In genomic region chr14:21072102-21072501, GRCh38 we compare ENCODE assay signal across 8 cellular contexts. TPM values are rescaled to one million over a fixed set of nuclear protein-coding genes. Genes with fewer than 3 reads are reported as not detected.
DNase-seq lines count a peak whose midpoint lies in the region; ATAC-seq and TF ChIP-seq lines count a peak whose summit lies in the region.

No MANE protein-coding gene starts in this region.

- DNase-seq in AG20443 (ENCODE audit: low spot score) = peak; percentile 74
- DNase-seq in LHCN-M2 (ENCODE audit: low read depth) = peak; percentile 60
- DNase-seq in astrocyte of the spinal cord (ENCODE audit: low read depth, low spot score) = peak; percentile 83
- peak; percentile 70 for DNase-seq in iris pigment epithelial cell (ENCODE audit: low read depth)
- DNase-seq in mucosa of gallbladder (ENCODE audit: low spot score) = no peak
- DNase-seq in activated CD4-positive, alpha-beta T cell treated with anti-CD3 and anti-CD28 coated beads, Interleukin-2, amount 50 U/mL, for 4 hours = no peak

- H3K4me1 ChIP-seq in subcutaneous abdominal adipose tissue (ENCODE audit: control insufficient read depth in 5 of 5, insufficient read depth in 5 of 5, low read length in 5 of 5) = peaks cover 16 to 57% (median 45%) of the 10 kb centered on the region in 5 donors

- H3K27ac ChIP-seq in subcutaneous abdominal adipose tissue (ENCODE audit: low read depth, low read length) = peak overlapping the region; percentile 98

- ATAC-seq in GM18517 (IDR thresholded peaks at IDR 0.05; ENCODE audit: unreplicated experiment) = no peak

- H3K4me3 ChIP-seq in astrocyte of the spinal cord (ENCODE audit: low read depth, low read length) = peak overlapping the region; percentile 86
- peak overlapping the region; percentile 48 to 88 (median 86) for H3K4me3 ChIP-seq in subcutaneous abdominal adipose tissue (ENCODE audit: low read depth in 1 of 5, low read length in 5 of 5)

- no peaks in the 10 kb centered on the region for H3K27me3 ChIP-seq in subcutaneous abdominal adipose tissue (ENCODE audit: control insufficient read depth in 5 of 5, insufficient read depth in 4 of 5, low read length in 5 of 5)

- peak; percentile 11 for TF ChIP-seq CTCF in astrocyte of the spinal cord (IDR thresholded peaks at IDR 0.05; ENCODE audit: low read depth, low read length)

- H3K9ac ChIP-seq in subcutaneous abdominal adipose tissue (ENCODE audit: low read length in 5 of 5) = peak overlapping the region in 4 of 5 donors; percentile 51 to 91 (median 74)

- in situ Hi-C loops in astrocyte of the spinal cord (cut with HindIII; ENCODE audit: low sequenced_read_pairs) = no loop called here

- peaks cover 4 to 48% (median 41%) of the 10 kb centered on the region in 5 donors for H3K36me3 ChIP-seq in subcutaneous abdominal adipose tissue (ENCODE audit: control insufficient read depth in 5 of 5, insufficient read depth in 5 of 5, low read length in 5 of 5)

- H3K9me3 ChIP-seq in subcutaneous abdominal adipose tissue (ENCODE audit: control insufficient read depth in 5 of 5, low read length in 5 of 5) = no peaks in the 10 kb centered on the region

RNA-seq across cellular contexts. Expression of gene ARHGEF40, which starts 2.0 kb away (rescaled TPM):
- total RNA-seq in LHCN-M2 (2014; rRNA removed) (42.0 and 43.9 TPM in 2 replicates), mucosa of gallbladder (124 TPM)
- polyA plus RNA-seq in LHCN-M2 (2012) = 21.4 TPM

RNA-seq across cellular contexts. Expression of gene RNASE8, which starts 14.5 kb away (rescaled TPM):
- total RNA-seq in LHCN-M2 (2014; rRNA removed) = not detected in 2 replicates
- polyA plus RNA-seq in LHCN-M2 (2012) = not detected
- not detected for total RNA-seq in mucosa of gallbladder

RNA-seq across cellular contexts. Expression of gene ZNF219, which starts 26.4 kb away (rescaled TPM):
- total RNA-seq in LHCN-M2 (2014; rRNA removed) (18.3 and 19.1 TPM in 2 replicates), mucosa of gallbladder (57.5 TPM)
- polyA plus RNA-seq in LHCN-M2 (2012) = 12.2 TPM

RNA-seq across cellular contexts. Expression of gene TMEM253, which starts 28.8 kb away (rescaled TPM):
- total RNA-seq in LHCN-M2 (2014; rRNA removed) = 0.13 TPM in 1 of 2 replicates, not detected in the other
- 0.28 TPM for polyA plus RNA-seq in LHCN-M2 (2012)
- total RNA-seq in mucosa of gallbladder = 4.3 TPM

RNA-seq across cellular contexts. Expression of gene RNASE7, which starts 29.9 kb away (rescaled TPM):
- total RNA-seq in LHCN-M2 (2014; rRNA removed) = not detected in 2 replicates
- polyA plus RNA-seq in LHCN-M2 (2012) = not detected
- total RNA-seq in mucosa of gallbladder = 22.1 TPM

Comparison
In these comparisons a context has a peak if more than half of its experiments do, and no peak if none do; other contexts are left out.
1. DNase-seq: peak in AG20443 (single experiment), LHCN-M2 (single experiment), astrocyte of the spinal cord (single experiment) and iris pigment epithelial cell (single experiment); none in mucosa of gallbladder (single experiment) and activated CD4-positive, alpha-beta T cell treated with anti-CD3 and anti-CD28 coated beads, Interleukin-2, amount 50 U/mL, for 4 hours (0 of 2).